In the genomic region with DNA sequence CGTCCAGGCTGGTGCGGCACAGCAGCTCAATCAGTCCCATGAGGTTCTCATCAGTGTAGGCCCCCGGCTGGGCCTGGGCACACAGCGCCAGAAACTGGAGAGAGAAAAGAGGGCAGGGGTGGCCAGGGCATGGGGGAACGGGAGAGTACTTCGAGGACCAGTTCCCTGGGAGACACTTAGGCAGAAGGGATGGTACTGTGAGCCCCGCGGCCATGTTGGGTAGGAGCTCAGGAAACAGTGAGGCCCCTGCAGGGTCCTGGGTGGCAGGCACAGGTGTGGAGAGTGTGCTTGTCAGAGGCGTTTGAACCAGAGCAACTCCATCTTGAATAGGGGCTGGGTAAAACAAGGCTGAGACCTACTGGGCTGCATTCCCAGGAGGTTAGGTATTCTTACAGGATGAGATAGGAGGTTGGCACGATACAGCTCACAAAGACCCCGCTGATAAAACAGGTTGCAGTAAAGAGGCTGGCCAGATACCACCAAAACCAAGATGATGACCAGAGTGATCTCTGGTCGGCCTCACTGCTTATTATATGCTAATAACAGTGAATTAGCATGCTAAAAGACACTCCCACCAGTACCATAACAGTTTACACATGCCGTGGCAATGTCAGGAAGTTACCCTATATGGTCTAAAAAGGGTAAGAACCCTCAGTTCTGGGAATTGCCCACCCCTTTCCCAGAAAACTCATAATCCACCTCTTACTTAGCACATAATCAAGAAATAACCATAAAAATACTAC, we compare ENCODE assay signal across 1 cellular context.
TF ChIP-seq lines count a peak whose summit lies in the region.

No MANE protein-coding gene starts in this region.

TF ChIP-seq in GM12891, 5 proteins besides CTCF, POLR2A, EP300 and RAD21:
- no peak for TF ChIP-seq SPI1 (IDR thresholded peaks at IDR 0.05; ENCODE audit: low read depth, low read length)
- TF ChIP-seq POU2F2 (IDR thresholded peaks at IDR 0.05; ENCODE audit: low read depth, low read length) = no peak
- no peak for TF ChIP-seq PAX5 (IDR thresholded peaks at IDR 0.05; ENCODE audit: insufficient read depth, low read length, severe bottlenecking)
- TF ChIP-seq TAF1 (IDR thresholded peaks at IDR 0.05; ENCODE audit: low read depth, low read length) = no peak
- TF ChIP-seq POLR2AphosphoS5 (IDR thresholded peaks at IDR 0.05; ENCODE audit: low read depth, low read length) = no peak
